ENCODE assay signal across 8 cellular contexts in the genomic region with DNA sequence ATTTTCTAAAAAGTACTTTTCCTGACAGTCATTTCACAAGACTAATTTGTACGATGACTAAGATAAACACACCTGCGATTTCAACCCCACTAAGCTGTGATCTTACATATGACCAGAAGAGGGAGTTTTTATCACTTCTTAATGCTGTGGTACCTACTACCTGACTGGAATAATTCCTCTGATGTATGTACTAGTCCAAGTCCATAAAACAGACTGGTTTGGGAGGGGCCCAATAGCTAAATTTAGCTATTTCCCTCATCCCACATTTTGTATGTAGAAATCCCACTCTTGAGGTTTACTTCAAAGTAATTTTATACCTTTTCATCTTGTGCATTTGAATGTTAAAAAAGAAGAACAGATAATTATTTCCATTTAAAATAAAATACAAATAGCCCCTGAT. TPM values are rescaled to one million over a fixed set of nuclear protein-coding genes. Genes with fewer than 3 reads are reported as not detected.
DNase-seq lines count a peak whose midpoint lies in the region; ATAC-seq and TF ChIP-seq lines count a peak whose summit lies in the region.

No MANE protein-coding gene starts in this region.

- in situ Hi-C loops in ACHN (cut with HindIII; ENCODE audit: low pct_ligation_motif_present, low pct_unique_long_range_greater_than_20kb, low sequenced_read_pairs) = no loop called here

- ATAC-seq in HG02610 (IDR thresholded peaks at IDR 0.05; ENCODE audit: unreplicated experiment) = peak; percentile 67
- ATAC-seq in left colon = peak; percentile 81

- no peaks in the 10 kb centered on the region for H3K27me3 ChIP-seq in ascending aorta
- H3K27me3 ChIP-seq in uterus = no peaks in the 10 kb centered on the region

- H3K4me3 ChIP-seq in GM12875 (ENCODE audit: low read depth, low read length) (no peak overlapping the region), NB4 (ENCODE audit: low read depth, low read length) (no peak overlapping the region), ascending aorta (no peak overlapping the region), uterus (no peak overlapping the region)

- peak; percentile 53 for DNase-seq in ACHN
- DNase-seq in NB4 (ENCODE audit: low read depth) = peak; percentile 41
- DNase-seq in ascending aorta (ENCODE audit: low spot score in 2 of 2) = no peak
- DNase-seq in left colon = no peak
- DNase-seq in uterus = no peak
- no peak for DNase-seq in activated CD4-positive, alpha-beta T cell treated with anti-CD3 and anti-CD28 coated beads for 4 hours

- TF ChIP-seq POLR2A in NB4 (IDR thresholded peaks at IDR 0.05; ENCODE audit: extremely low read depth, insufficient read length) = no peak
- TF ChIP-seq POLR2A in uterus (IDR thresholded peaks at IDR 0.05) = no peak

- H3K9me3 ChIP-seq in ascending aorta (no peaks in the 10 kb centered on the region), uterus (no peaks in the 10 kb centered on the region)

- no peaks in the 10 kb centered on the region for H3K36me3 ChIP-seq in ascending aorta
- H3K36me3 ChIP-seq in uterus = no peaks in the 10 kb centered on the region

- TF ChIP-seq CTCF in GM12875 (IDR thresholded peaks at IDR 0.05; ENCODE audit: borderline replicate concordance, insufficient read depth, low read depth, low read length) (peak; percentile 40; the same call in 1 of the 2 replicates), NB4 (IDR thresholded peaks at IDR 0.05; ENCODE audit: low read depth, low read length) (peak; percentile 37), ascending aorta (IDR thresholded peaks at IDR 0.05) (peak; percentile 37 to 58 (median 42)), uterus (IDR thresholded peaks at IDR 0.05) (peak; percentile 45 to 69 (median 65))

- H3K27ac ChIP-seq in ascending aorta (no peak overlapping the region), uterus (peak overlapping the region; percentile 22 to 79)

- intact Hi-C loops in ascending aorta (cut with DNase I) (loop anchor here (1.0 to 2.0 kb wide), 3 partner anchors 13 to 61 kb away; a partner anchor contains a TSS), left colon (cut with DNase I, micrococcal nuclease) (no loop called here), uterus (cut with DNase I; ENCODE audit: low total_unique reads) (no loop called here)

- H3K4me1 ChIP-seq in ascending aorta (peaks cover 3 to 27% of the 10 kb centered on the region in 2 donors), uterus (peaks cover 0 to 10% of the 10 kb centered on the region in 2 donors)

RNA-seq across cellular contexts. Expression of a gene that starts 49.7 kb away (rescaled TPM):
- total RNA-seq in ascending aorta (not detected), left colon (not detected), uterus (not detected)

Comparison
In these comparisons a context has a peak if more than half of its experiments do, and no peak if none do; other contexts are left out.
1. DNase-seq: peak in ACHN (single experiment) and NB4 (single experiment); none in ascending aorta (0 of 2), left colon (0 of 2), uterus (0 of 2) and activated CD4-positive, alpha-beta T cell treated with anti-CD3 and anti-CD28 coated beads for 4 hours (0 of 2).
2. H3K27ac ChIP-seq: peak in uterus (2 of 2); none in ascending aorta (0 of 2).
3. Peak in every context shown above with its lines, with median percentiles within 50 percentile points of each other: CTCF ChIP-seq.